Comparison of ENCODE assay signal across 2 cellular contexts in the genomic region with DNA sequence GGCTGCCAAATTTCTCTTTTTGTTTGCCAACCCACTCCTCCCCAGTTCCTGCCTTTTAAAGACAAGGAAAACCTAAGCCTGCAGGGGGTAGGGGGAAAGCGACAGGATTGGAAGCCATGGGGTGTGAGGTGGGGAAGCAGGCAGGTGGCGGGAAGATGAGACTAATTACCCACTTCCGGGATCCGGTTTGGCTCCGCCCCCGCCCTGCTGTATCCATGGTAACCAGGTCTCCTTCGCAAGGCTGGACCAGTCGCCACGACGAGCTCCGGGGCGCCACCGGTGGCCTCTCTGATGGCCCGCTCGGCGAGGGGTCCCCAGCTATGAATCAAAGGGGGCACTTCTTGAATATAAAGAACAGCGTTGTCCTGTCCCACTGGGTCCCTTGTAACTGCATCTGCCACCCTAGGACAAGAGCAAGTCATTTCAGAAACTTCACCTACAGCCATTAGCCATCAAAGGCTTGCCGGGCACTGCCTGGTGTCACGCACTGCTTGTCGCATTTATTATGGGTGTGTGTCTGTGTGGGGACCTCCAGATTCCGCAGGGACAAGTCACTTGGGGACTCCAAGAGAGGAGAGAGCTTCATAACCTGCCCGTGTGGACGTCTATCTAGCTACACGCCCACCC.
A peak's percentile ranks its signal among the peaks of the same experiment; 100 is the strongest.
TF ChIP-seq lines count a peak whose summit lies in the region.

No MANE protein-coding gene starts in this region.

TF ChIP-seq in HCT116, 20 proteins besides CTCF, POLR2A, EP300 and RAD21 (continued from another document):
- TF ChIP-seq TCF7L2 (IDR thresholded peaks at IDR 0.05; ENCODE audit: borderline replicate concordance, extremely low read depth, insufficient read depth, insufficient read length) (peak; percentile 59), ELF1 (IDR thresholded peaks at IDR 0.05; ENCODE audit: borderline replicate concordance, low read depth) (peak; percentile 78), ZBTB33 (IDR thresholded peaks at IDR 0.05; ENCODE audit: extremely low read depth, insufficient replicate concordance, low read length) (no peak)

TF ChIP-seq in GM12878, 131 proteins besides CTCF, POLR2A, EP300 and RAD21 (continued from another document):
- peak in 1 of 2 experiments; percentile 40; a peak in 1 of 3 replicates for TF ChIP-seq EGR1 (IDR thresholded peaks at IDR 0.05; ENCODE audit: borderline replicate concordance in 1 of 2, low read depth in 2 of 2, low read length in 2 of 2)
- no peak for TF ChIP-seq PKNOX1 (IDR thresholded peaks at IDR 0.05)
